In genomic region chr1:94819945-94820746, GRCh38 we compare ENCODE assay signal across 8 cellular contexts. TPM values are rescaled to one million over a fixed set of nuclear protein-coding genes. Genes with fewer than 3 reads are reported as not detected.
DNase-seq lines count a peak whose midpoint lies in the region; ATAC-seq lines count a peak whose summit lies in the region.

Gene SLC44A3 (plus strand): TSS chr1:94820357. CDS start chr1:94820452, 95 bp downstream.

- H3K36me3 Mint-ChIP-seq in activated naive CD8-positive, alpha-beta T cell = no peaks in the 10 kb centered on the region

- no peak within 1 kb of the TSS for H3K27ac Mint-ChIP-seq in activated naive CD8-positive, alpha-beta T cell

- intact Hi-C loops in left ventricle myocardium superior (cut with micrococcal nuclease) = no loop called here
- intact Hi-C loops in posterior vena cava (cut with DNase I) = loop anchor here in 1 of 2 donors (1.0 kb wide), 1 partner anchor 10 kb away; no protein-coding TSS in a partner anchor

- ATAC-seq in left ventricle myocardium superior (peak; percentile 97), GM18861 (IDR thresholded peaks at IDR 0.05; ENCODE audit: unreplicated experiment) (no peak)

- peaks cover 29% of the 10 kb centered on the region for H3K27me3 Mint-ChIP-seq in activated naive CD8-positive, alpha-beta T cell

- peaks cover 4% of the 10 kb centered on the region for H3K4me1 Mint-ChIP-seq in activated naive CD8-positive, alpha-beta T cell (ENCODE audit: low read depth)

- H3K9me3 Mint-ChIP-seq in activated naive CD8-positive, alpha-beta T cell (ENCODE audit: low read depth) = peaks cover 4% of the 10 kb centered on the region

- peak within 1 kb of the TSS; percentile 64 for H3K4me3 Mint-ChIP-seq in activated naive CD8-positive, alpha-beta T cell

- DNase-seq in activated CD4-positive, alpha-beta T cell treated with anti-CD3 and anti-CD28 coated beads for 24 hours (ENCODE audit: low read depth in 2 of 2) = peak; percentile 1 to 4
- no peak for DNase-seq in activated CD4-positive, alpha-beta T cell treated with anti-CD3 and anti-CD28 coated beads for 1 hour
- DNase-seq in NCI-H2107 treated with DMSO at 0.1 percent for 48 hours (lab: John Stamatoyannopoulos, UW; ENCODE audit: unreplicated experiment) = peak; percentile 23
- peak; percentile 75 for DNase-seq in left ventricle myocardium superior
- DNase-seq in posterior vena cava (ENCODE audit: low spot score) = peak; percentile 82
- DNase-seq in activated gamma-delta T cell treated with Interleukin-2 at 50 U/mL for 16 hours = no peak

RNA-seq across cellular contexts. Expression of gene SLC44A3, which starts in this region (rescaled TPM):
- 3.0 TPM for total RNA-seq in left ventricle myocardium superior
- 10 to 100 TPM in 1 of 2 donors, 1 to 10 TPM in 1; 7.7 to 10.9 TPM for total RNA-seq in posterior vena cava

Comparison
In these comparisons a context has a peak if more than half of its experiments do, and no peak if none do; other contexts are left out.
1. DNase-seq: peak in activated CD4-positive, alpha-beta T cell treated with anti-CD3 and anti-CD28 coated beads for 24 hours (2 of 2), NCI-H2107 treated with DMSO at 0.1 percent for 48 hours (single experiment), left ventricle myocardium superior (single experiment) and posterior vena cava (single experiment); none in activated CD4-positive, alpha-beta T cell treated with anti-CD3 and anti-CD28 coated beads for 1 hour (single experiment) and activated gamma-delta T cell treated with Interleukin-2 at 50 U/mL for 16 hours (single experiment).